ENCODE assay signal across 19 cellular contexts in the genomic region with DNA sequence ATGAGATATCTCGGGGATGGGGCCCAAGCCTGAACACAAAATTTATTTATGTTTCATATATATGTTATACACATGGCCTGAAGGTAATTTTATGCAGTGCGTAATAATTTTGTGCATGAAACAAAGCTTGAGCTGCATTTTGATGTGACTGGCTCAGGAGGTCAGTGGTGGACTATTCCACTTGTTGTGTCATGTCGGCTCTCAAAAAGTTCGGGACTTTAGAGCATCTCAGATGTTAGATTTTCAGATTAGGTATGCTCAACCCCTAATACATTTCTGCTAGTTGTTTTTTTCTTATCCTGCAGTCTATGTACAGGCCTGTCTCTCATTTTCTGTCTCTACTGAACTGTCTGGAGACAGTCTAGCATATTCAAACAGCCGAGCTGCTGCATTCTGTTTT.
"Had no signal": no experiment of that assay in that cellular context is flagged by ENCODE, and none has a peak within 500 bp of the region (broad histone marks: within the 10 kb centered on the region; RNA-seq: fewer than 3 reads in every experiment).

No MANE protein-coding gene starts in this region.

- ATAC-seq: activated T-cell treated with anti-CD3 and anti-CD28 coated beads, Interleukin-2, amount 50 U/mL, for 72 hours; effector memory CD8-positive, alpha-beta T cell; left colon; lower lobe of right lung; stimulated activated naive B cell treated with anti-CD40 and anti-IgM and Interleukin-4, amounts not matched to agents 10 μg/mL and 1 μg/mL and 100 μg/mL, for 72 hours had no signal

- H3K9me3 Mint-ChIP-seq: activated T-cell treated with anti-CD3 and anti-CD28 coated beads, Interleukin-2, amount 50 U/mL, for 72 hours; effector memory CD8-positive, alpha-beta T cell; nephron; stimulated activated naive B cell treated with anti-CD40 and anti-IgM and Interleukin-4, amounts not matched to agents 10 μg/mL and 1 μg/mL and 100 μg/mL, for 72 hours; T-helper 1 cell treated with Interleukin-12 subunit alpha and Interleukin-12 subunit beta and Interleukin-4 antibody, amounts not matched to agents 30 μg/mL and 1 μg/mL, for 36 hours had no signal

- H3K27me3 ChIP-seq: spleen, tibial nerve, uterus had no signal

- H3K27ac ChIP-seq: lower lobe of right lung, parathyroid adenoma, tibial nerve, uterus had no signal

- DNase-seq: activated CD4-positive, alpha-beta T cell treated with anti-CD3 and anti-CD28 coated beads, Interleukin-2, amount 50 U/mL, for 48 hours; activated CD4-positive, CD25-positive, alpha-beta regulatory T cell treated with anti-CD3 and anti-CD28 coated beads, Interleukin-2, amount 50 U/mL, for 72 hours; activated effector memory CD4-positive, alpha-beta T cell treated with anti-CD3 and anti-CD28 coated beads, Interleukin-2, amount 50 U/mL, for 16 hours; activated naive CD4-positive, alpha-beta T cell treated with anti-CD3 and anti-CD28 coated beads, Interleukin-2, amount 50 U/mL, for 16 hours; activated T-cell treated with anti-CD3 and anti-CD28 coated beads, Interleukin-2, amount 50 U/mL, for 72 hours; dermis blood vessel endothelial cell; effector memory CD8-positive, alpha-beta T cell; foreskin fibroblast; glutamatergic neuron; left colon; lower lobe of right lung; spleen; stimulated activated CD4-positive, alpha-beta T cell treated with anti-CD3 and anti-CD28 coated beads, Interleukin-4, amount 100 ng/mL, for 4 hours; stimulated activated naive B cell treated with anti-CD40 and anti-IgM and Interleukin-4, amounts not matched to agents 10 μg/mL and 1 μg/mL and 100 μg/mL, for 72 hours; uterus had no signal

- H3K27me3 Mint-ChIP-seq: effector memory CD8-positive, alpha-beta T cell; stimulated activated naive B cell treated with anti-CD40 and anti-IgM and Interleukin-4, amounts not matched to agents 10 μg/mL and 1 μg/mL and 100 μg/mL, for 72 hours had no signal

- H3K4me1 ChIP-seq: parathyroid adenoma, uterus had no signal

- H3K4me3 Mint-ChIP-seq: activated T-cell treated with anti-CD3 and anti-CD28 coated beads, Interleukin-2, amount 50 U/mL, for 72 hours; effector memory CD8-positive, alpha-beta T cell; nephron; stimulated activated naive B cell treated with anti-CD40 and anti-IgM and Interleukin-4, amounts not matched to agents 10 μg/mL and 1 μg/mL and 100 μg/mL, for 72 hours; T-helper 1 cell treated with Interleukin-12 subunit alpha and Interleukin-12 subunit beta and Interleukin-4 antibody, amounts not matched to agents 30 μg/mL and 1 μg/mL, for 36 hours had no signal

- H3K4me3 ChIP-seq: lower lobe of right lung, spleen, tibial nerve, uterus had no signal

- H3K36me3 ChIP-seq: lower lobe of right lung, tibial nerve, uterus had no signal

- H3K27ac Mint-ChIP-seq: activated T-cell treated with anti-CD3 and anti-CD28 coated beads, Interleukin-2, amount 50 U/mL, for 72 hours; effector memory CD8-positive, alpha-beta T cell; nephron; stimulated activated naive B cell treated with anti-CD40 and anti-IgM and Interleukin-4, amounts not matched to agents 10 μg/mL and 1 μg/mL and 100 μg/mL, for 72 hours; T-helper 1 cell treated with Interleukin-12 subunit alpha and Interleukin-12 subunit beta and Interleukin-4 antibody, amounts not matched to agents 30 μg/mL and 1 μg/mL, for 36 hours had no signal

- H3K9me3 ChIP-seq: lower lobe of right lung, spleen, tibial nerve, uterus had no signal
